Comparison of ENCODE assay signal across 9 cellular contexts in the genomic region with DNA sequence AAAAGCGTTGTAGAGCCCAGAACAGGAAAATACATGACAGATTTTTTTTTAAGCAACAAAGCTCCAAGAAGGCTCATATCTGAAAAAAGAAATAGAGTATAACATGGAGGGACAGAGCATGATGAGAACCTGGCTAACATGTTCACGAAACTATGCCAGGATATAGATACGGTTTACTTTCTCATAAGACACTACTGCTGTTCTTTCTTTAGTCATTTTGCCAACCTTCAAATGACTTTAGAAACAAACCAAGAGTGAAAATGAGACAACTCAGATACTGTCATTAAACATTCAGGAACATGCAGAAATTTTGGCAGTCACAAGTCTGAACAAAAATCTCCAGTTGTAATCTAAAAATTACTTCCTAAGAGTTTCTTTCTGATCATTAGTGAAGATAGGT. TPM values are rescaled to one million over a fixed set of nuclear protein-coding genes. Genes with fewer than 3 reads are reported as not detected.
A peak's percentile ranks its signal among the peaks of the same experiment; 100 is the strongest.
DNase-seq lines count a peak whose midpoint lies in the region; ATAC-seq and TF ChIP-seq lines count a peak whose summit lies in the region.
"Had no signal": no experiment of that assay in that cellular context is flagged by ENCODE, and none has a peak within 500 bp of the region (broad histone marks: within the 10 kb centered on the region; RNA-seq: fewer than 3 reads in every experiment).

No MANE protein-coding gene starts in this region.

- peaks cover 90% of the 10 kb centered on the region for H3K4me1 Mint-ChIP-seq in activated naive CD4-positive, alpha-beta T cell treated with anti-CD3 and anti-CD28 coated beads, Interleukin-2, amount 50 U/mL, for 24 hours

- no peak for TF ChIP-seq EP300 in upper lobe of left lung (IDR thresholded peaks at IDR 0.05)
- TF ChIP-seq EP300 in ovary (IDR thresholded peaks at IDR 0.05), result no peak

- H3K27ac Mint-ChIP-seq in activated naive CD4-positive, alpha-beta T cell treated with anti-CD3 and anti-CD28 coated beads, Interleukin-2, amount 50 U/mL, for 24 hours, result peak overlapping the region; percentile 98

- H3K27me3 ChIP-seq in brain microvascular endothelial cell (replicated peaks), result no peaks in the 10 kb centered on the region
- no peaks in the 10 kb centered on the region for H3K27me3 ChIP-seq in mucosa of rectum (ENCODE audit: control insufficient read depth in 2 of 2, insufficient read depth in 2 of 2, low read length in 2 of 2)
- no peaks in the 10 kb centered on the region for H3K27me3 ChIP-seq in upper lobe of left lung
- H3K27me3 ChIP-seq in ovary, result no peaks in the 10 kb centered on the region

- intact Hi-C loops in ovary (cut with DNase I), result loop anchor here in 1 of 4 donors (2.0 kb wide), 1 partner anchor 14 kb away; a partner anchor contains a TSS

- H3K9ac ChIP-seq in mucosa of rectum (ENCODE audit: low read depth in 1 of 2, low read length in 2 of 2), result peak overlapping the region in 1 of 2 donors; percentile 41

- no peak for DNase-seq in activated naive CD4-positive, alpha-beta T cell treated with anti-CD3 and anti-CD28 coated beads, Interleukin-2, amount 50 U/mL, for 16 hours
- no peak for DNase-seq in brain microvascular endothelial cell
- no peak for DNase-seq in upper lobe of left lung
- DNase-seq in HCEC 1CT, result no peak
- DNase-seq in ovary, result no peak
- no peak for DNase-seq in HPDE6-E6E7 (ENCODE audit: extremely low spot score)
- DNase-seq: left colon had no signal

- no peaks in the 10 kb centered on the region for H3K9me3 Mint-ChIP-seq in activated naive CD4-positive, alpha-beta T cell treated with anti-CD3 and anti-CD28 coated beads, Interleukin-2, amount 50 U/mL, for 24 hours

- TF ChIP-seq CTCF in brain microvascular endothelial cell (IDR thresholded peaks at IDR 0.05; ENCODE audit: low read depth, low read length, missing control alignments) (no peak), upper lobe of left lung (IDR thresholded peaks at IDR 0.05) (no peak), ovary (IDR thresholded peaks at IDR 0.05) (no peak)

- in situ Hi-C loops in brain microvascular endothelial cell (cut with HindIII; ENCODE audit: low pct_ligation_motif_present, low sequenced_read_pairs), result no loop called here

- no peaks in the 10 kb centered on the region for H3K27me3 Mint-ChIP-seq in activated naive CD4-positive, alpha-beta T cell treated with anti-CD3 and anti-CD28 coated beads, Interleukin-2, amount 50 U/mL, for 24 hours

- H3K4me1 ChIP-seq in mucosa of rectum (ENCODE audit: control insufficient read depth in 2 of 2, insufficient read depth in 2 of 2, low read length in 2 of 2) (peaks cover 0 to 4% of the 10 kb centered on the region in 2 donors), upper lobe of left lung (peaks cover 29 to 45% (median 35%) of the 10 kb centered on the region in 4 donors), ovary (ENCODE audit: insufficient read depth) (peaks cover 10% of the 10 kb centered on the region)

- 55 to 63% methylated on average over 3 of the region's 3 CpGs for WGBS in upper lobe of left lung, 2 donors
- WGBS in ovary, 3 donors, result 63 to 72% (median 69%) methylated on average over 3 of the region's 3 CpGs

- H3K27ac ChIP-seq in brain microvascular endothelial cell, result peak overlapping the region; percentile 84
- peak overlapping the region; percentile 11 to 57 for H3K27ac ChIP-seq in mucosa of rectum (ENCODE audit: low read depth in 2 of 2, low read length in 2 of 2)
- peak overlapping the region; percentile 22 to 75 (median 58) for H3K27ac ChIP-seq in upper lobe of left lung
- peak overlapping the region in 1 of 2 donors; percentile 31 for H3K27ac ChIP-seq in ovary

- TF ChIP-seq POLR2A in upper lobe of left lung (IDR thresholded peaks at IDR 0.05) (no peak), ovary (IDR thresholded peaks at IDR 0.05) (no peak)

- ATAC-seq in upper lobe of left lung (ENCODE audit: low FRiP score in 2 of 2), result no peak
- ATAC-seq: left colon had no signal

- H3K4me3 ChIP-seq in brain microvascular endothelial cell (ENCODE audit: low read depth, low read length) (no peak overlapping the region), mucosa of rectum (ENCODE audit: low read length in 2 of 2) (no peak overlapping the region), upper lobe of left lung (no peak overlapping the region), ovary (no peak overlapping the region)

- H3K36me3 Mint-ChIP-seq in activated naive CD4-positive, alpha-beta T cell treated with anti-CD3 and anti-CD28 coated beads, Interleukin-2, amount 50 U/mL, for 24 hours, result peaks cover 16% of the 10 kb centered on the region

- no peaks in the 10 kb centered on the region for H3K9me3 ChIP-seq in mucosa of rectum (ENCODE audit: control insufficient read depth in 2 of 2, low read length in 2 of 2)
- no peaks in the 10 kb centered on the region for H3K9me3 ChIP-seq in upper lobe of left lung
- no peaks in the 10 kb centered on the region for H3K9me3 ChIP-seq in ovary

- peak overlapping the region; percentile 78 for H3K4me3 Mint-ChIP-seq in activated naive CD4-positive, alpha-beta T cell treated with anti-CD3 and anti-CD28 coated beads, Interleukin-2, amount 50 U/mL, for 24 hours

- no peaks in the 10 kb centered on the region for H3K36me3 ChIP-seq in brain microvascular endothelial cell (replicated peaks)
- H3K36me3 ChIP-seq in mucosa of rectum (ENCODE audit: control insufficient read depth in 2 of 2, insufficient read depth in 2 of 2, low read length in 2 of 2), result no peaks in the 10 kb centered on the region
- H3K36me3 ChIP-seq in upper lobe of left lung, result peaks cover 0 to 6% (median 0%) of the 10 kb centered on the region in 4 donors
- no peaks in the 10 kb centered on the region for H3K36me3 ChIP-seq in ovary

RNA-seq across cellular contexts. Expression of a gene that starts 14.3 kb away (rescaled TPM):
- total RNA-seq in upper lobe of left lung (100 to 1,000 TPM in 1 of 6 donors, 10 to 100 TPM in 5; 37.7 to 105 (median 57.3) TPM), ovary (10 to 100 TPM; 21.3 to 30.4 (median 26.4) TPM)
- 10 to 100 TPM; 13.4 to 44.7 TPM for polyA plus RNA-seq in ovary
